In the genomic region with DNA sequence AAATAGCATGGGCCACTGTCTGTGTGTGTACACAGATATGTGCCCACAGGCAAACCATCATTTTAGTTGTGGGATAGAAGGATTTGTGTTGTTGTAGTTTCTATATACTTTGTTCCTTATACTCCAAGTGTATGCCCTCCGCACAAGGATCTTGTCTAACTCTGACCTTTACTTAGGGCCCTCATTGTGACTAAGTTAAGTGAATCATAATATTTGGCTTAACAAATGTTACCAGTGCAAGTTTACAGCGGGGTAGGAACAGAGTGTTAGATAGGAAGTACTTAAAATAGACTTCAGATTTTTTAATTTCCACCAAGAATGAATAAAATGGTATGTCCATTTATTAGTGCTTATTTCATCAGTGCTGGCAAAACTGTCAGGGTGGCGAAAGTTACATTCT, we compare ENCODE assay signal across 11 cellular contexts.
DNase-seq lines count a peak whose midpoint lies in the region.
"Had no signal": no experiment of that assay in that cellular context is flagged by ENCODE, and none has a peak within 500 bp of the region (broad histone marks: within the 10 kb centered on the region; RNA-seq: fewer than 3 reads in every experiment).

No MANE protein-coding gene starts in this region.

- CTCF ChIA-PET in activated naive CD4-positive, alpha-beta T cell treated with anti-CD3 and anti-CD28 coated beads, Interleukin-2, amount 10 ng/mL, durations not matched to agents 7 days and 5 days (lab: Charles Lee): no interaction called here

- H3K4me1 Mint-ChIP-seq in activated naive CD4-positive, alpha-beta T cell treated with anti-CD3 and anti-CD28 coated beads, Interleukin-2, amount 10 ng/mL, durations not matched to agents 7 days and 5 days: peaks cover 65% of the 10 kb centered on the region
- H3K4me1 Mint-ChIP-seq in activated naive CD8-positive, alpha-beta T cell (ENCODE audit: low read depth): peaks cover 80% of the 10 kb centered on the region
- H3K4me1 Mint-ChIP-seq in stimulated activated naive CD8-positive, alpha-beta T cell treated with anti-CD3 and anti-CD28 coated beads, Interleukin-15, Interleukin-2, amounts not matched to agents 100 ng/mL and 50 ng/mL, for 24 hours (ENCODE audit: low read depth): peaks cover 72% of the 10 kb centered on the region
- H3K4me1 Mint-ChIP-seq: B cell had no signal

- peaks cover 84% of the 10 kb centered on the region for H3K36me3 Mint-ChIP-seq in activated naive CD4-positive, alpha-beta T cell treated with anti-CD3 and anti-CD28 coated beads, Interleukin-2, amount 10 ng/mL, durations not matched to agents 7 days and 5 days
- H3K36me3 Mint-ChIP-seq in activated naive CD8-positive, alpha-beta T cell: peaks cover 45% of the 10 kb centered on the region
- H3K36me3 Mint-ChIP-seq in stimulated activated naive CD8-positive, alpha-beta T cell treated with anti-CD3 and anti-CD28 coated beads, Interleukin-15, Interleukin-2, amounts not matched to agents 100 ng/mL and 50 ng/mL, for 24 hours (ENCODE audit: low read depth): peaks cover 97% of the 10 kb centered on the region

- no peaks in the 10 kb centered on the region for H3K27me3 Mint-ChIP-seq in activated naive CD4-positive, alpha-beta T cell treated with anti-CD3 and anti-CD28 coated beads, Interleukin-2, amount 10 ng/mL, durations not matched to agents 7 days and 5 days
- H3K27me3 Mint-ChIP-seq in activated naive CD8-positive, alpha-beta T cell: no peaks in the 10 kb centered on the region
- no peaks in the 10 kb centered on the region for H3K27me3 Mint-ChIP-seq in stimulated activated naive CD8-positive, alpha-beta T cell treated with anti-CD3 and anti-CD28 coated beads, Interleukin-15, Interleukin-2, amounts not matched to agents 100 ng/mL and 50 ng/mL, for 24 hours
- H3K27me3 Mint-ChIP-seq: B cell had no signal

- H3K27ac Mint-ChIP-seq in activated naive CD4-positive, alpha-beta T cell treated with anti-CD3 and anti-CD28 coated beads, Interleukin-2, amount 10 ng/mL, durations not matched to agents 7 days and 5 days: peak overlapping the region; percentile 78
- peak overlapping the region; percentile 83 for H3K27ac Mint-ChIP-seq in activated naive CD8-positive, alpha-beta T cell
- H3K27ac Mint-ChIP-seq in stimulated activated naive CD8-positive, alpha-beta T cell treated with anti-CD3 and anti-CD28 coated beads, Interleukin-15, Interleukin-2, amounts not matched to agents 100 ng/mL and 50 ng/mL, for 24 hours: peak overlapping the region; percentile 76
- H3K27ac Mint-ChIP-seq: B cell had no signal

- H3K4me3 Mint-ChIP-seq in activated naive CD4-positive, alpha-beta T cell treated with anti-CD3 and anti-CD28 coated beads, Interleukin-2, amount 10 ng/mL, durations not matched to agents 7 days and 5 days: no peak overlapping the region
- H3K4me3 Mint-ChIP-seq in activated naive CD8-positive, alpha-beta T cell: no peak overlapping the region
- H3K4me3 Mint-ChIP-seq in stimulated activated naive CD8-positive, alpha-beta T cell treated with anti-CD3 and anti-CD28 coated beads, Interleukin-15, Interleukin-2, amounts not matched to agents 100 ng/mL and 50 ng/mL, for 24 hours: no peak overlapping the region
- H3K4me3 Mint-ChIP-seq: B cell had no signal

- H3K9me3 Mint-ChIP-seq in activated naive CD4-positive, alpha-beta T cell treated with anti-CD3 and anti-CD28 coated beads, Interleukin-2, amount 10 ng/mL, durations not matched to agents 7 days and 5 days: no peaks in the 10 kb centered on the region
- no peaks in the 10 kb centered on the region for H3K9me3 Mint-ChIP-seq in activated naive CD8-positive, alpha-beta T cell (ENCODE audit: low read depth)
- H3K9me3 Mint-ChIP-seq in stimulated activated naive CD8-positive, alpha-beta T cell treated with anti-CD3 and anti-CD28 coated beads, Interleukin-15, Interleukin-2, amounts not matched to agents 100 ng/mL and 50 ng/mL, for 24 hours: no peaks in the 10 kb centered on the region

- DNase-seq in activated naive CD4-positive, alpha-beta T cell treated with anti-CD3 and anti-CD28 coated beads, Interleukin-2, amount 10 ng/mL, durations not matched to agents 7 days and 5 days: no peak
- no peak for DNase-seq in activated naive CD4-positive, alpha-beta T cell treated with anti-CD3 and anti-CD28 coated beads, Interleukin-2, amount 50 U/mL, for 16 hours
- DNase-seq in HCEC 1CT (peak; percentile 28), NCI-H1092 treated with DMSO at 0.1 percent for 48 hours (lab: John Stamatoyannopoulos, UW) (no peak), NCI-H1694 (lab: John Stamatoyannopoulos, UW) (no peak)
- DNase-seq: NCI-H1105, NCI-H187, NCI-H82 had no signal
